Comparison of ENCODE assay signal across 7 cellular contexts in genomic region chr20:53579581-53580375, GRCh38. TPM values are rescaled to one million over a fixed set of nuclear protein-coding genes. Genes with fewer than 3 reads are reported as not detected.
A peak's percentile ranks its signal among the peaks of the same experiment; 100 is the strongest.
DNase-seq lines count a peak whose midpoint lies in the region; ATAC-seq and TF ChIP-seq lines count a peak whose summit lies in the region.

No MANE protein-coding gene starts in this region.

- H3K27me3 ChIP-seq in H7 (ENCODE audit: control insufficient read depth, insufficient read depth, low read length) (no peaks in the 10 kb centered on the region), RWPE2 (ENCODE audit: insufficient read depth, poor library complexity, severe bottlenecking) (no peaks in the 10 kb centered on the region)
- no peaks in the 10 kb centered on the region for H3K27me3 ChIP-seq in naive thymus-derived CD4-positive, alpha-beta T cell (ENCODE audit: control insufficient read depth in 2 of 2, insufficient read depth in 2 of 2, low read length in 2 of 2)

- H3K9me3 ChIP-seq in RWPE2 (ENCODE audit: severe bottlenecking): no peaks in the 10 kb centered on the region
- no peaks in the 10 kb centered on the region for H3K9me3 ChIP-seq in naive thymus-derived CD4-positive, alpha-beta T cell (ENCODE audit: control insufficient read depth in 2 of 3, low read length in 3 of 3)

- no peaks in the 10 kb centered on the region for H3K9me3 Mint-ChIP-seq in naive thymus-derived CD4-positive, alpha-beta T cell

- CTCF ChIA-PET in naive thymus-derived CD4-positive, alpha-beta T cell (lab: Charles Lee): interaction anchor here (0.7 to 6.5 kb wide), 21 partner anchors 10 to 368 kb away, joined by 3 to 54 read pairs (median 4); no protein-coding TSS in a partner anchor

- H3K36me3 ChIP-seq in H7 (replicated peaks; ENCODE audit: control insufficient read depth, insufficient read depth, low read length) (peaks cover 55% of the 10 kb centered on the region), RWPE2 (ENCODE audit: low read depth) (peaks cover 79% of the 10 kb centered on the region)
- peaks cover 17 to 49% (median 19%) of the 10 kb centered on the region in 3 experiments for H3K36me3 ChIP-seq in naive thymus-derived CD4-positive, alpha-beta T cell (ENCODE audit: control insufficient read depth in 2 of 3, insufficient read depth in 3 of 3, low read length in 3 of 3)

- H3K36me3 Mint-ChIP-seq in naive thymus-derived CD4-positive, alpha-beta T cell: peaks cover 6 to 67% (median 33%) of the 10 kb centered on the region in 5 donors

- peak overlapping the region; percentile 83 to 98 (median 94) for H3K27ac Mint-ChIP-seq in naive thymus-derived CD4-positive, alpha-beta T cell

- no peaks in the 10 kb centered on the region for H3K27me3 Mint-ChIP-seq in naive thymus-derived CD4-positive, alpha-beta T cell

- H3K4me1 Mint-ChIP-seq in naive thymus-derived CD4-positive, alpha-beta T cell: peaks cover 41 to 99% (median 94%) of the 10 kb centered on the region in 7 donors

- intact Hi-C loops in naive thymus-derived CD4-positive, alpha-beta T cell (cut with micrococcal nuclease): loop anchor here (1.0 to 10.0 kb wide), 11 partner anchors 15 to 625 kb away; partner anchors contain the start of gene PFDN4 (in 1 of the 2)

- DNase-seq in H7 (peak; percentile 36), RWPE2 (ENCODE audit: low spot score) (no peak), dermis microvascular lymphatic vessel endothelial cell (ENCODE audit: low read depth in 2 of 2) (peak; percentile 63 to 77), OCI-M2 (lab: John Stamatoyannopoulos, UW; ENCODE audit: unreplicated experiment) (no peak), GM20000 (ENCODE audit: low spot score) (no peak)
- DNase-seq in naive thymus-derived CD4-positive, alpha-beta T cell: peak in 7 of 9 donors; percentile 23 to 58 (median 48)

- peaks cover 52% of the 10 kb centered on the region for H3K4me1 ChIP-seq in RWPE2 (ENCODE audit: insufficient read depth, poor library complexity, severe bottlenecking)
- peaks cover 44 to 52% of the 10 kb centered on the region in 2 donors for H3K4me1 ChIP-seq in naive thymus-derived CD4-positive, alpha-beta T cell (ENCODE audit: control insufficient read depth in 2 of 2, insufficient read depth in 2 of 2, low read length in 2 of 2)

- POLR2A ChIA-PET in naive thymus-derived CD4-positive, alpha-beta T cell (lab: Charles Lee): interaction anchor here (0.6 to 4.1 kb wide), 28 partner anchors 9 to 358 kb away, joined by 3 to 20 read pairs (median 4); partner anchors contain the start of gene ZNF217

- peak; percentile 57 for ATAC-seq in RWPE2 (ENCODE audit: low read depth)
- ATAC-seq in naive thymus-derived CD4-positive, alpha-beta T cell: peak; percentile 37
- ATAC-seq in GM19035 (IDR thresholded peaks at IDR 0.05; ENCODE audit: unreplicated experiment): no peak

- H3K27ac ChIP-seq in RWPE2 (ENCODE audit: poor library complexity, severe bottlenecking): peak overlapping the region; percentile 83
- peak overlapping the region; percentile 70 for H3K27ac ChIP-seq in naive thymus-derived CD4-positive, alpha-beta T cell (ENCODE audit: low read depth, low read length)

- H3K4me3 ChIP-seq in H7 (ENCODE audit: insufficient read depth, low read depth, low read length) (no peak overlapping the region), RWPE2 (ENCODE audit: severe bottlenecking) (no peak overlapping the region)
- peak overlapping the region; percentile 49 for H3K4me3 ChIP-seq in naive thymus-derived CD4-positive, alpha-beta T cell (ENCODE audit: low read length)

- peak overlapping the region; percentile 79 to 98 (median 86) for H3K4me3 Mint-ChIP-seq in naive thymus-derived CD4-positive, alpha-beta T cell

- TF ChIP-seq CTCF in RWPE2 (IDR thresholded peaks at IDR 0.05; ENCODE audit: poor library complexity, severe bottlenecking) (no peak), GM20000 (IDR thresholded peaks at IDR 0.05; ENCODE audit: extremely low read depth, missing control alignments) (no peak)

RNA-seq across cellular contexts. Expression of gene ZNF217, which starts 13.9 kb away (rescaled TPM):
- total RNA-seq in H7 (2014; rRNA removed; shearing (Covaris generic)): 31.4 and 44.0 TPM in 2 replicates
- 9.0 and 12.8 TPM in 2 replicates for total RNA-seq in dermis microvascular lymphatic vessel endothelial cell
- total RNA-seq in naive thymus-derived CD4-positive, alpha-beta T cell: 100 to 1,000 TPM in 3 of 5 experiments, 10 to 100 TPM in 2; 72.6 to 104 (median 100) TPM
- 10 to 100 TPM; 17.3 to 55.2 TPM for polyA plus RNA-seq in naive thymus-derived CD4-positive, alpha-beta T cell

Comparison
In these comparisons a context has a peak if more than half of its experiments do, and no peak if none do; other contexts are left out.
1. DNase-seq: peak in H7 (single experiment), dermis microvascular lymphatic vessel endothelial cell (2 of 2) and naive thymus-derived CD4-positive, alpha-beta T cell (7 of 9); none in RWPE2 (single experiment), OCI-M2 (single experiment) and GM20000 (single experiment).